2 cellular contexts compared by ENCODE assay signal in the genomic region with DNA sequence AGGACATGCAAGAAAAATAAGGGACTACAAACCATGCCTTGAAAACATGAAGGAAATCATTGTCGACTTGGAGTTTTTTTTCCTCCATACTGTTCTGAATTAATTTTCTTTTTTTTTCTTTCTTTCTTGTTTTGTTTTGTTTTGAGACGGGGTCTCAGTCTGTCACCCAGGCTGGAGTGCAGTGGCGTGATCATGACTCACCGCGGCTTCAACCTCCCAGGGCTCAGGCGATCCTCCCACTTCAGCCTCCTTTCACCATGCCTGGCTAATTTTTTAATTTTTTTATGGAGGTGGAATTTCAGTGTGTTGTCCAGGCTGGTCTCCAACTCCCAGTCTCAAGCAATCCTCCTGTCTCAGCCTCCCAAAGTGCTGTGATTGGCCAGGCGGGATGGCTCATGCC.
A peak's percentile ranks its signal among the peaks of the same experiment; 100 is the strongest.
TF ChIP-seq lines count a peak whose summit lies in the region.

No MANE protein-coding gene starts in this region.

TF ChIP-seq in HEK293, 187 proteins besides CTCF, POLR2A, EP300 and RAD21:
- TF ChIP-seq HIC1 (tag by site-specific recombination; IDR thresholded peaks at IDR 0.05) (no peak), GLIS1 (tag by site-specific recombination; IDR thresholded peaks at IDR 0.05) (peak; percentile 65)

TF ChIP-seq in HepG2, 621 proteins besides CTCF, POLR2A, EP300 and RAD21 (continued from another document):
- TF ChIP-seq, protein P1, sequence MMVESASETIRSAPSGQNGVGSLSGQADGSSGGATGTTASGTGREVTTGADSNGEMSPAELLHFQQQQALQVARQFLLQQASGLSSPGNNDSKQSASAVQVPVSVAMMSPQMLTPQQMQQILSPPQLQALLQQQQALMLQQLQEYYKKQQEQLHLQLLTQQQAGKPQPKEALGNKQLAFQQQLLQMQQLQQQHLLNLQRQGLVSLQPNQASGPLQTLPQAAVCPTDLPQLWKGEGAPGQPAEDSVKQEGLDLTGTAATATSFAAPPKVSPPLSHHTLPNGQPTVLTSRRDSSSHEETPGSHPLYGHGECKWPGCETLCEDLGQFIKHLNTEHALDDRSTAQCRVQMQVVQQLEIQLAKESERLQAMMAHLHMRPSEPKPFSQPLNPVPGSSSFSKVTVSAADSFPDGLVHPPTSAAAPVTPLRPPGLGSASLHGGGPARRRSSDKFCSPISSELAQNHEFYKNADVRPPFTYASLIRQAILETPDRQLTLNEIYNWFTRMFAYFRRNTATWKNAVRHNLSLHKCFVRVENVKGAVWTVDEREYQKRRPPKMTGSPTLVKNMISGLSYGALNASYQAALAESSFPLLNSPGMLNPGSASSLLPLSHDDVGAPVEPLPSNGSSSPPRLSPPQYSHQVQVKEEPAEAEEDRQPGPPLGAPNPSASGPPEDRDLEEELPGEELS (CRISPR knock-in tag; IDR thresholded peaks at IDR 0.05) = no peak
- TF ChIP-seq SMAD9 (CRISPR knock-in tag; IDR thresholded peaks at IDR 0.05) (no peak), NR2F6 (IDR thresholded peaks at IDR 0.05) (no peak), NR2F6 (CRISPR knock-in tag; IDR thresholded peaks at IDR 0.05) (no peak), SP1 (IDR thresholded peaks at IDR 0.05) (no peak), SP1 (CRISPR knock-in tag; IDR thresholded peaks at IDR 0.05) (no peak), ZNF10 (CRISPR knock-in tag; IDR thresholded peaks at IDR 0.05; ENCODE audit: borderline replicate concordance, low read depth) (no peak), TP53 (CRISPR knock-in tag; conservative IDR thresholded peaks at IDR 0.05) (no peak)
